27 cellular contexts compared by ENCODE assay signal in the genomic region with DNA sequence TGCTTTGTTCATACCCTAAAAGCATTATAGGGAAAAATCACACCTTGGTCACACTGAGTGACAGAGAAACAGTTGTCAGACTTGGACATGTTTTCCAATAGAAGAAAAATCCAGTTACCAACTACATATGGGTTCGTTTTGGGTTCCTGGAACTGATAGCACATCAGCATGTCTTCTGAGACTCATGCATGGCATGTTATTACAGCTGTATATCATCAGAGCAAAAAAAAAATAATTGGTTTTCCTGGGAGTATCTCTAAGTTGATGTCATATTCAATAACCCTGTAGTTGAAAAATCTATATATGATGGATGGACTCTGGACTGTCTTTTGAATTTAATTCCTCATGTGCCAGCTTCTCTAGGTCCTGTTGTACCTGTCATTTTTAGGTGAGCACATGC.
"Had no signal": no experiment of that assay in that cellular context is flagged by ENCODE, and none has a peak within 500 bp of the region (broad histone marks: within the 10 kb centered on the region; RNA-seq: fewer than 3 reads in every experiment).

No MANE protein-coding gene starts in this region.

- H3K27me3 Mint-ChIP-seq: activated naive CD4-positive, alpha-beta T cell treated with anti-CD3 and anti-CD28 coated beads, Interleukin-2, amount 10 ng/mL, durations not matched to agents 7 days and 5 days had no signal

- H3K27me3 ChIP-seq: ascending aorta, breast epithelium had no signal

- H3K36me3 ChIP-seq: ascending aorta, breast epithelium had no signal

- H3K9me3 Mint-ChIP-seq: activated CD4-positive, alpha-beta T cell treated with anti-CD3 and anti-CD28 coated beads, Interleukin-2, amount 10 ng/mL, durations not matched to agents 24 days and 14 days; activated CD8-positive, alpha-beta T cell treated with anti-CD3 and anti-CD28 coated beads for 36 hours; activated naive CD4-positive, alpha-beta T cell treated with anti-CD3 and anti-CD28 coated beads, Interleukin-2, amount 10 ng/mL, durations not matched to agents 7 days and 5 days; activated naive CD8-positive, alpha-beta T cell treated with anti-CD3 and anti-CD28 coated beads, Interleukin-2, amount 50 U/mL, for 24 hours; activated T-cell treated with anti-CD3 and anti-CD28 coated beads, Interleukin-2, amount 50 U/mL, for 24 hours; T-helper 1 cell treated with Interleukin-12 subunit alpha and Interleukin-12 subunit beta and Interleukin-4 antibody, amounts not matched to agents 30 μg/mL and 1 μg/mL, for 36 hours; T-helper 2 cell treated with Interferon-gamma antibody and Interleukin-4, amounts not matched to agents 5 μg/mL and 100 μg/mL, for 36 hours had no signal

- ATAC-seq: activated CD8-positive, alpha-beta T cell treated with anti-CD3 and anti-CD28 coated beads for 36 hours; activated naive CD8-positive, alpha-beta T cell treated with anti-CD3 and anti-CD28 coated beads, Interleukin-2, amount 50 U/mL, for 24 hours had no signal

- H3K4me1 ChIP-seq: ascending aorta, breast epithelium had no signal

- DNase-seq: activated CD4-positive, alpha-beta T cell treated with anti-CD3 and anti-CD28 coated beads, Interleukin-2, amount 10 ng/mL, durations not matched to agents 24 days and 14 days; activated CD4-positive, alpha-beta T cell treated with anti-CD3 and anti-CD28 coated beads, Interleukin-2, amount 50 U/mL, for 4 hours; activated CD8-positive, alpha-beta T cell treated with anti-CD3 and anti-CD28 coated beads for 36 hours; activated gamma-delta T cell treated with Interleukin-2 at 50 U/mL for 16 hours; activated naive CD4-positive, alpha-beta T cell treated with anti-CD3 and anti-CD28 coated beads, Interleukin-2, amount 10 ng/mL, durations not matched to agents 7 days and 5 days; activated naive CD8-positive, alpha-beta T cell treated with anti-CD3 and anti-CD28 coated beads, Interleukin-2, amount 50 U/mL, for 24 hours; activated T-cell treated with anti-CD3 and anti-CD28 coated beads, Interleukin-2, amount 50 U/mL, for 24 hours; amniotic stem cell; MM.1S; MV-4-11; NCI-H1092; NCI-H1436 treated with DMSO at 0.1 percent for 48 hours; NCI-H1694 treated with DMSO at 0.1 percent for 48 hours; NCI-H2029 treated with DMSO at 0.1 percent for 48 hours; NCI-H2107; NCI-H2171; NCI-H510A; NCI-H526; NCI-H748 treated with DMSO at 0.1 percent for 48 hours; OCI-M1; Right ventricle myocardium superior had no signal

- H3K36me3 Mint-ChIP-seq: activated naive CD4-positive, alpha-beta T cell treated with anti-CD3 and anti-CD28 coated beads, Interleukin-2, amount 10 ng/mL, durations not matched to agents 7 days and 5 days; activated naive CD8-positive, alpha-beta T cell had no signal

- H3K4me3 ChIP-seq: ascending aorta, breast epithelium had no signal

- H3K27ac Mint-ChIP-seq: activated CD4-positive, alpha-beta T cell treated with anti-CD3 and anti-CD28 coated beads, Interleukin-2, amount 10 ng/mL, durations not matched to agents 24 days and 14 days; activated CD8-positive, alpha-beta T cell treated with anti-CD3 and anti-CD28 coated beads for 36 hours; activated naive CD4-positive, alpha-beta T cell treated with anti-CD3 and anti-CD28 coated beads, Interleukin-2, amount 10 ng/mL, durations not matched to agents 7 days and 5 days; activated naive CD8-positive, alpha-beta T cell; activated naive CD8-positive, alpha-beta T cell treated with anti-CD3 and anti-CD28 coated beads, Interleukin-2, amount 50 U/mL, for 24 hours; activated T-cell treated with anti-CD3 and anti-CD28 coated beads, Interleukin-2, amount 50 U/mL, for 24 hours; T-helper 1 cell treated with Interleukin-12 subunit alpha and Interleukin-12 subunit beta and Interleukin-4 antibody, amounts not matched to agents 30 μg/mL and 1 μg/mL, for 36 hours; T-helper 2 cell treated with Interferon-gamma antibody and Interleukin-4, amounts not matched to agents 5 μg/mL and 100 μg/mL, for 36 hours had no signal

- H3K9me3 ChIP-seq: ascending aorta, breast epithelium had no signal

- H3K9ac ChIP-seq: KMS-11 had no signal

- H3K4me1 Mint-ChIP-seq: activated CD4-positive, alpha-beta T cell treated with anti-CD3 and anti-CD28 coated beads, Interleukin-2, amount 10 ng/mL, durations not matched to agents 24 days and 14 days; activated naive CD4-positive, alpha-beta T cell treated with anti-CD3 and anti-CD28 coated beads, Interleukin-2, amount 10 ng/mL, durations not matched to agents 7 days and 5 days; activated naive CD8-positive, alpha-beta T cell treated with anti-CD3 and anti-CD28 coated beads, Interleukin-2, amount 50 U/mL, for 24 hours had no signal

- H3K4me3 Mint-ChIP-seq: activated CD4-positive, alpha-beta T cell treated with anti-CD3 and anti-CD28 coated beads, Interleukin-2, amount 10 ng/mL, durations not matched to agents 24 days and 14 days; activated CD8-positive, alpha-beta T cell treated with anti-CD3 and anti-CD28 coated beads for 36 hours; activated naive CD4-positive, alpha-beta T cell treated with anti-CD3 and anti-CD28 coated beads, Interleukin-2, amount 10 ng/mL, durations not matched to agents 7 days and 5 days; activated naive CD8-positive, alpha-beta T cell; activated naive CD8-positive, alpha-beta T cell treated with anti-CD3 and anti-CD28 coated beads, Interleukin-2, amount 50 U/mL, for 24 hours; activated T-cell treated with anti-CD3 and anti-CD28 coated beads, Interleukin-2, amount 50 U/mL, for 24 hours; T-helper 1 cell treated with Interleukin-12 subunit alpha and Interleukin-12 subunit beta and Interleukin-4 antibody, amounts not matched to agents 30 μg/mL and 1 μg/mL, for 36 hours; T-helper 2 cell treated with Interferon-gamma antibody and Interleukin-4, amounts not matched to agents 5 μg/mL and 100 μg/mL, for 36 hours had no signal
